23 cellular contexts compared by ENCODE assay signal in genomic region chr18:7002107-7002506, GRCh38.
"Had no signal": no experiment of that assay in that cellular context is flagged by ENCODE, and none has a peak within 500 bp of the region (broad histone marks: within the 10 kb centered on the region; RNA-seq: fewer than 3 reads in every experiment).

No MANE protein-coding gene starts in this region.

- H3K4me1 Mint-ChIP-seq: activated CD4-positive, alpha-beta T cell treated with anti-CD3 and anti-CD28 coated beads, Interleukin-2, amount 10 ng/mL, durations not matched to agents 24 days and 14 days; nephron had no signal

- H3K4me1 ChIP-seq: colonic mucosa had no signal

- H3K4me3 Mint-ChIP-seq: activated CD4-positive, alpha-beta T cell treated with anti-CD3 and anti-CD28 coated beads, Interleukin-2, amount 10 ng/mL, durations not matched to agents 24 days and 14 days; activated naive CD8-positive, alpha-beta T cell; nephron; T-helper 2 cell treated with Interferon-gamma antibody and Interleukin-4, amounts not matched to agents 5 μg/mL and 100 μg/mL, for 36 hours had no signal

- DNase-seq: activated CD4-positive, alpha-beta T cell treated with anti-CD3 and anti-CD28 coated beads, Interleukin-2, amount 10 ng/mL, durations not matched to agents 24 days and 14 days; activated CD4-positive, CD25-positive, alpha-beta regulatory T cell; activated CD8-positive, alpha-beta memory T cell treated with anti-CD3 and anti-CD28 coated beads for 24 hours; activated gamma-delta T cell treated with Interleukin-2 at 50 U/mL for 16 hours; amniotic stem cell; colonic mucosa; foreskin fibroblast; hippocampal formation; kidney glomerular epithelial cell; left ventricle myocardium superior; mesenchymal stem cell; occipital lobe; right cardiac atrium; stimulated activated CD4-positive, alpha-beta T cell treated with anti-CD3 and anti-CD28 coated beads, Interleukin-15, amount 100 ng/mL, for 24 hours; stimulated activated CD4-positive, alpha-beta T cell treated with anti-CD3 and anti-CD28 coated beads, Interleukin-4, amount 100 ng/mL, for 1 hour; stimulated activated naive CD4-positive, alpha-beta T cell; substantia nigra had no signal

- ATAC-seq: left ventricle myocardium superior, right cardiac atrium had no signal

- H3K27me3 Mint-ChIP-seq: activated CD4-positive, alpha-beta T cell treated with anti-CD3 and anti-CD28 coated beads, Interleukin-2, amount 10 ng/mL, durations not matched to agents 24 days and 14 days; activated naive CD8-positive, alpha-beta T cell had no signal

- H3K27ac ChIP-seq: colonic mucosa, skin epidermis, tibial nerve had no signal

- H3K27ac Mint-ChIP-seq: activated CD4-positive, alpha-beta T cell treated with anti-CD3 and anti-CD28 coated beads, Interleukin-2, amount 10 ng/mL, durations not matched to agents 24 days and 14 days; activated naive CD8-positive, alpha-beta T cell; nephron; T-helper 2 cell treated with Interferon-gamma antibody and Interleukin-4, amounts not matched to agents 5 μg/mL and 100 μg/mL, for 36 hours had no signal

- H3K9me3 Mint-ChIP-seq: activated CD4-positive, alpha-beta T cell treated with anti-CD3 and anti-CD28 coated beads, Interleukin-2, amount 10 ng/mL, durations not matched to agents 24 days and 14 days; nephron; T-helper 2 cell treated with Interferon-gamma antibody and Interleukin-4, amounts not matched to agents 5 μg/mL and 100 μg/mL, for 36 hours had no signal

- H3K27me3 ChIP-seq: colonic mucosa, tibial nerve had no signal

- H3K36me3 ChIP-seq: colonic mucosa, prostate gland, tibial nerve had no signal

- H3K36me3 Mint-ChIP-seq: activated naive CD8-positive, alpha-beta T cell had no signal

- H3K4me3 ChIP-seq: colonic mucosa, prostate gland, skin epidermis, tibial nerve had no signal

- H3K9me3 ChIP-seq: colonic mucosa, prostate gland, tibial nerve had no signal
